Comparison of ENCODE assay signal across 22 cellular contexts in genomic region chr1:162161921-162162550, GRCh38.
A peak's percentile ranks its signal among the peaks of the same experiment; 100 is the strongest.
DNase-seq lines count a peak whose midpoint lies in the region; TF ChIP-seq lines count a peak whose summit lies in the region.
"Had no signal": no experiment of that assay in that cellular context is flagged by ENCODE, and none has a peak within 500 bp of the region (broad histone marks: within the 10 kb centered on the region; RNA-seq: fewer than 3 reads in every experiment).

No MANE protein-coding gene starts in this region.

- intact Hi-C loops in dorsolateral prefrontal cortex (cut with DNase I) = no loop called here

- H3K4me3 Mint-ChIP-seq in chondrocyte (ENCODE audit: unreplicated experiment) (peak overlapping the region; percentile 13), osteocyte (ENCODE audit: unreplicated experiment) (no peak overlapping the region)
- H3K4me3 Mint-ChIP-seq: CD4-positive, alpha-beta memory T cell; GM23338 had no signal

- peak overlapping the region; percentile 84 for H3K27ac Mint-ChIP-seq in chondrocyte (ENCODE audit: unreplicated experiment)
- H3K27ac Mint-ChIP-seq in osteocyte (ENCODE audit: unreplicated experiment) = peak overlapping the region; percentile 28
- H3K27ac Mint-ChIP-seq: CD4-positive, alpha-beta memory T cell; GM23338 had no signal

- peaks cover 3% of the 10 kb centered on the region for H3K9me3 Mint-ChIP-seq in chondrocyte (ENCODE audit: low read depth)
- peaks cover 4% of the 10 kb centered on the region for H3K9me3 Mint-ChIP-seq in osteocyte (ENCODE audit: unreplicated experiment)
- H3K9me3 Mint-ChIP-seq: CD4-positive, alpha-beta memory T cell; GM23338 had no signal

- no peak for TF ChIP-seq CTCF in chondrocyte (IDR thresholded peaks at IDR 0.05)
- no peak for TF ChIP-seq CTCF in osteocyte (IDR thresholded peaks at IDR 0.05)
- TF ChIP-seq CTCF in dorsolateral prefrontal cortex (IDR thresholded peaks at IDR 0.05 in 54 of 56, conservative IDR thresholded peaks at IDR 0.05 in 2 of 56; ENCODE audit: low read depth in 1 of 56, partially characterized antibody in 56 of 56) = no peak

- H3K4me3 ChIP-seq in dorsolateral prefrontal cortex = no peak overlapping the region
- H3K4me3 ChIP-seq: GM23338 had no signal

- H3K27ac ChIP-seq in dorsolateral prefrontal cortex = no peak overlapping the region

- peaks cover 59% of the 10 kb centered on the region for H3K4me1 Mint-ChIP-seq in chondrocyte (ENCODE audit: low read depth)
- H3K4me1 Mint-ChIP-seq in osteocyte (ENCODE audit: unreplicated experiment) = peaks cover 26% of the 10 kb centered on the region
- H3K4me1 Mint-ChIP-seq: CD4-positive, alpha-beta memory T cell had no signal

- H3K27me3 Mint-ChIP-seq in chondrocyte (ENCODE audit: low read depth) (no peaks in the 10 kb centered on the region), osteocyte (ENCODE audit: unreplicated experiment) (peaks cover 10% of the 10 kb centered on the region)

- H3K27me3 ChIP-seq in dorsolateral prefrontal cortex = no peaks in the 10 kb centered on the region
- H3K27me3 ChIP-seq: BE2C had no signal

- DNase-seq in COLO829 (ENCODE audit: low spot score) (peak; percentile 45), NCI-H526 treated with DMSO at 0.1 percent for 48 hours (lab: John Stamatoyannopoulos, UW) (peak; percentile 91), chondrocyte (ENCODE audit: low spot score) (no peak), osteocyte (ENCODE audit: extremely low spot score, unreplicated experiment) (no peak), NCI-H82 (lab: John Stamatoyannopoulos, UW) (no peak), dorsolateral prefrontal cortex (no peak), NCI-H128 (lab: John Stamatoyannopoulos, UW; ENCODE audit: unreplicated experiment) (no peak), NCI-H2081 treated with DMSO at 0.1 percent for 48 hours (lab: John Stamatoyannopoulos, UW) (no peak)
- DNase-seq: BE2C; Calu3; CD4-positive, alpha-beta memory T cell; DMS53; HCEC 1CT; MM.1S; NCI-H1092; NCI-H146; NCI-H2029 treated with DMSO at 0.1 percent for 48 hours; NCI-H2171 treated with DMSO at 0.1 percent for 48 hours; NCI-H446; NCI-H69; Right ventricle myocardium superior had no signal

- H3K36me3 Mint-ChIP-seq in chondrocyte (ENCODE audit: low read depth) (peaks cover 2% of the 10 kb centered on the region), osteocyte (ENCODE audit: unreplicated experiment) (no peaks in the 10 kb centered on the region)
- H3K36me3 Mint-ChIP-seq: CD4-positive, alpha-beta memory T cell had no signal

Comparison
In these comparisons a context has a peak if more than half of its experiments do, and no peak if none do; other contexts are left out.
1. DNase-seq: peak in COLO829 (single experiment) and NCI-H526 treated with DMSO at 0.1 percent for 48 hours (single experiment); none in chondrocyte (single experiment), osteocyte (single experiment), NCI-H82 (single experiment), dorsolateral prefrontal cortex (0 of 10), NCI-H128 (single experiment) and NCI-H2081 treated with DMSO at 0.1 percent for 48 hours (single experiment).